In genomic region chr1:200669314-200670214, GRCh38 we compare ENCODE assay signal across 8 cellular contexts. TPM values are rescaled to one million over a fixed set of nuclear protein-coding genes. Genes with fewer than 3 reads are reported as not detected.
DNase-seq lines count a peak whose midpoint lies in the region; ATAC-seq and TF ChIP-seq lines count a peak whose summit lies in the region.

DDX59 (minus strand) TSS chr1:200669907; CDS start chr1:200666740, 3,167 bp downstream.

- peak within 1 kb of the TSS; percentile 99 for H3K27ac ChIP-seq in RWPE2 (ENCODE audit: poor library complexity, severe bottlenecking)

- peak; percentile 81 for ATAC-seq in RWPE2 (ENCODE audit: low read depth)
- peak; percentile 92 to 95 for ATAC-seq in natural killer cell treated with Interleukin-12 subunit alpha and Interleukin-12 subunit beta and Interleukin-15 and Interleukin-18, amount 100 ng/mL, for 72 hours
- peak; percentile 93 for ATAC-seq in stimulated activated naive CD8-positive, alpha-beta T cell treated with anti-CD3 and anti-CD28 coated beads, Interleukin-15, Interleukin-2, amounts not matched to agents 100 U/mL and 50 U/mL, for 24 hours

- H3K4me3 Mint-ChIP-seq in activated T-helper 2 cell treated with anti-CD3 and anti-CD28 coated beads, Interferon-gamma antibody, Interleukin-2, Interleukin-4, amounts not matched to agents 10 μg/mL and 5 μg/mL and 100 μg/mL, durations not matched to agents 14 hours and 24 hours and 36 hours (ENCODE audit: low read depth): peak within 1 kb of the TSS; percentile 93
- peak within 1 kb of the TSS; percentile 93 for H3K4me3 Mint-ChIP-seq in natural killer cell treated with Interleukin-12 subunit alpha and Interleukin-12 subunit beta and Interleukin-15 and Interleukin-18, amount 100 ng/mL, for 72 hours

- peaks cover 33% of the 10 kb centered on the region for H3K36me3 ChIP-seq in RWPE2 (ENCODE audit: low read depth)

- peak within 1 kb of the TSS; percentile 62 for H3K4me3 ChIP-seq in RWPE2 (ENCODE audit: severe bottlenecking)

- peak; percentile 98 for DNase-seq in EH (ENCODE audit: low read depth)
- peak; percentile 97 for DNase-seq in H4 (ENCODE audit: low spot score)
- peak; percentile 96 for DNase-seq in LoVo (ENCODE audit: low spot score)
- DNase-seq in RWPE2 (ENCODE audit: low spot score): peak; percentile 96
- DNase-seq in activated T-helper 2 cell treated with anti-CD3 and anti-CD28 coated beads, Interferon-gamma antibody, Interleukin-2, Interleukin-4, amounts not matched to agents 10 μg/mL and 5 μg/mL and 100 μg/mL, durations not matched to agents 14 hours and 24 hours and 36 hours (ENCODE audit: low spot score): peak; percentile 89
- peak; percentile 97 for DNase-seq in fibroblast of peridontal ligament (ENCODE audit: extremely low read depth)
- peak; percentile 95 for DNase-seq in natural killer cell treated with Interleukin-12 subunit alpha and Interleukin-12 subunit beta and Interleukin-15 and Interleukin-18, amount 100 ng/mL, for 72 hours (ENCODE audit: low spot score)
- DNase-seq in stimulated activated naive CD8-positive, alpha-beta T cell treated with anti-CD3 and anti-CD28 coated beads, Interleukin-15, Interleukin-2, amounts not matched to agents 100 U/mL and 50 U/mL, for 24 hours: peak; percentile 95

- peaks cover 48% of the 10 kb centered on the region for H3K4me1 ChIP-seq in RWPE2 (ENCODE audit: insufficient read depth, poor library complexity, severe bottlenecking)

- no peaks in the 10 kb centered on the region for H3K9me3 Mint-ChIP-seq in activated T-helper 2 cell treated with anti-CD3 and anti-CD28 coated beads, Interferon-gamma antibody, Interleukin-2, Interleukin-4, amounts not matched to agents 10 μg/mL and 5 μg/mL and 100 μg/mL, durations not matched to agents 14 hours and 24 hours and 36 hours
- no peaks in the 10 kb centered on the region for H3K9me3 Mint-ChIP-seq in natural killer cell treated with Interleukin-12 subunit alpha and Interleukin-12 subunit beta and Interleukin-15 and Interleukin-18, amount 100 ng/mL, for 72 hours

- TF ChIP-seq CTCF in RWPE2 (IDR thresholded peaks at IDR 0.05; ENCODE audit: poor library complexity, severe bottlenecking): no peak

- intact Hi-C loops in activated T-helper 2 cell treated with anti-CD3 and anti-CD28 coated beads, Interferon-gamma antibody, Interleukin-2, Interleukin-4, amounts not matched to agents 10 μg/mL and 5 μg/mL and 100 μg/mL, durations not matched to agents 14 hours and 24 hours and 36 hours (cut with micrococcal nuclease): loop anchor here (1.0 to 5.0 kb wide), 5 partner anchors 16 to 348 kb away; partner anchors contain the start of genes CAMSAP2 and KIF14

- peaks cover 25% of the 10 kb centered on the region for H3K4me1 Mint-ChIP-seq in activated T-helper 2 cell treated with anti-CD3 and anti-CD28 coated beads, Interferon-gamma antibody, Interleukin-2, Interleukin-4, amounts not matched to agents 10 μg/mL and 5 μg/mL and 100 μg/mL, durations not matched to agents 14 hours and 24 hours and 36 hours (ENCODE audit: low read depth)
- peaks cover 33 to 38% of the 10 kb centered on the region in 2 donors for H3K4me1 Mint-ChIP-seq in natural killer cell treated with Interleukin-12 subunit alpha and Interleukin-12 subunit beta and Interleukin-15 and Interleukin-18, amount 100 ng/mL, for 72 hours (ENCODE audit: low read depth in 2 of 2)

- H3K27me3 ChIP-seq in RWPE2 (ENCODE audit: insufficient read depth, poor library complexity, severe bottlenecking): no peaks in the 10 kb centered on the region

- H3K36me3 Mint-ChIP-seq in activated T-helper 2 cell treated with anti-CD3 and anti-CD28 coated beads, Interferon-gamma antibody, Interleukin-2, Interleukin-4, amounts not matched to agents 10 μg/mL and 5 μg/mL and 100 μg/mL, durations not matched to agents 14 hours and 24 hours and 36 hours (ENCODE audit: low read depth): peaks cover 19% of the 10 kb centered on the region
- peaks cover 9% of the 10 kb centered on the region for H3K36me3 Mint-ChIP-seq in natural killer cell treated with Interleukin-12 subunit alpha and Interleukin-12 subunit beta and Interleukin-15 and Interleukin-18, amount 100 ng/mL, for 72 hours

- no peaks in the 10 kb centered on the region for H3K27me3 Mint-ChIP-seq in activated T-helper 2 cell treated with anti-CD3 and anti-CD28 coated beads, Interferon-gamma antibody, Interleukin-2, Interleukin-4, amounts not matched to agents 10 μg/mL and 5 μg/mL and 100 μg/mL, durations not matched to agents 14 hours and 24 hours and 36 hours (ENCODE audit: low read depth)
- H3K27me3 Mint-ChIP-seq in natural killer cell treated with Interleukin-12 subunit alpha and Interleukin-12 subunit beta and Interleukin-15 and Interleukin-18, amount 100 ng/mL, for 72 hours: no peaks in the 10 kb centered on the region

- peak within 1 kb of the TSS; percentile 92 for H3K27ac Mint-ChIP-seq in activated T-helper 2 cell treated with anti-CD3 and anti-CD28 coated beads, Interferon-gamma antibody, Interleukin-2, Interleukin-4, amounts not matched to agents 10 μg/mL and 5 μg/mL and 100 μg/mL, durations not matched to agents 14 hours and 24 hours and 36 hours
- H3K27ac Mint-ChIP-seq in natural killer cell treated with Interleukin-12 subunit alpha and Interleukin-12 subunit beta and Interleukin-15 and Interleukin-18, amount 100 ng/mL, for 72 hours: peak within 1 kb of the TSS; percentile 94 to 96

- no peaks in the 10 kb centered on the region for H3K9me3 ChIP-seq in RWPE2 (ENCODE audit: severe bottlenecking)

RNA-seq across cellular contexts. Expression of gene DDX59, which starts in this region (rescaled TPM):
- total RNA-seq in H4 (2014; rRNA removed; shearing (Covaris generic)): 16.3 and 18.8 TPM in 2 replicates
- total RNA-seq in activated T-helper 2 cell treated with anti-CD3 and anti-CD28 coated beads, Interferon-gamma antibody, Interleukin-2, Interleukin-4, amounts not matched to agents 10 μg/mL and 5 μg/mL and 100 μg/mL, durations not matched to agents 14 hours and 24 hours and 36 hours: 18.9 and 20.4 TPM in 2 replicates
- 10 to 100 TPM; 24.3 to 27.5 TPM for total RNA-seq in natural killer cell treated with Interleukin-12 subunit alpha and Interleukin-12 subunit beta and Interleukin-15 and Interleukin-18, amount 100 ng/mL, for 72 hours

Comparison
In these comparisons a context has a peak if more than half of its experiments do, and no peak if none do; other contexts are left out.
1. Peak in every context shown above with its lines: DNase-seq, ATAC-seq, H3K4me3 ChIP-seq and H3K27ac ChIP-seq.